ENCODE assay signal across 30 cellular contexts in genomic region chr2:95366514-95366913, GRCh38.
"Had no signal": no experiment of that assay in that cellular context is flagged by ENCODE, and none has a peak within 500 bp of the region (broad histone marks: within the 10 kb centered on the region; RNA-seq: fewer than 3 reads in every experiment).

No MANE protein-coding gene starts in this region.

- H3K4me1 ChIP-seq: ascending aorta, breast epithelium, esophagus muscularis mucosa, foreskin keratinocyte, gastrocnemius medialis, heart left ventricle had no signal

- H3K4me1 Mint-ChIP-seq: activated CD4-positive, alpha-beta T cell treated with anti-CD3 and anti-CD28 coated beads for 36 hours; activated CD4-positive, alpha-beta T cell treated with anti-CD3 and anti-CD28 coated beads, Interleukin-2, amount 10 ng/mL, durations not matched to agents 24 days and 14 days; activated naive CD4-positive, alpha-beta T cell treated with anti-CD3 and anti-CD28 coated beads, Interleukin-2, amount 10 ng/mL, durations not matched to agents 7 days and 5 days; activated naive CD8-positive, alpha-beta T cell treated with anti-CD3 and anti-CD28 coated beads, Interleukin-2, amount 10 ng/mL, durations not matched to agents 7 days and 5 days; brain; central memory CD8-positive, alpha-beta T cell had no signal

- H3K27ac ChIP-seq: ascending aorta, breast epithelium, cardiac muscle cell, coronary artery, dorsolateral prefrontal cortex, esophagus muscularis mucosa, foreskin keratinocyte, gastrocnemius medialis, heart left ventricle had no signal

- H3K27ac Mint-ChIP-seq: activated CD4-positive, alpha-beta memory T cell treated with anti-CD3 and anti-CD28 coated beads for 36 hours; activated CD4-positive, alpha-beta T cell treated with anti-CD3 and anti-CD28 coated beads for 36 hours; activated CD4-positive, alpha-beta T cell treated with anti-CD3 and anti-CD28 coated beads, Interleukin-2, amount 10 ng/mL, durations not matched to agents 24 days and 14 days; activated naive CD4-positive, alpha-beta T cell treated with anti-CD3 and anti-CD28 coated beads, Interleukin-2, amount 10 ng/mL, durations not matched to agents 7 days and 5 days; activated naive CD4-positive, alpha-beta T cell treated with anti-CD3 and anti-CD28 coated beads, Interleukin-2, amount 50 U/mL, for 72 hours; activated naive CD8-positive, alpha-beta T cell treated with anti-CD3 and anti-CD28 coated beads, Interleukin-2, amount 10 ng/mL, durations not matched to agents 7 days and 5 days; activated T-cell treated with anti-CD3 and anti-CD28 coated beads, Interleukin-2, amount 50 U/mL, for 24 hours; activated T-cell treated with anti-CD3 and anti-CD28 coated beads, Interleukin-2, amount 50 U/mL, for 72 hours; brain; dendritic cell treated with granulocyte-macrophage colony-stimulating factor and Interleukin-4, amounts not matched to agents 40 ng/mL and 50 ng/mL, for 4 days had no signal

- ATAC-seq: activated CD4-positive, alpha-beta T cell treated with anti-CD3 and anti-CD28 coated beads for 36 hours; activated naive CD4-positive, alpha-beta T cell treated with anti-CD3 and anti-CD28 coated beads, Interleukin-2, amount 50 U/mL, for 72 hours; activated T-cell treated with anti-CD3 and anti-CD28 coated beads, Interleukin-2, amount 50 U/mL, for 72 hours; foreskin keratinocyte; gastrocnemius medialis; heart left ventricle had no signal

- H3K4me3 ChIP-seq: ascending aorta, breast epithelium, cardiac muscle cell, coronary artery, dorsolateral prefrontal cortex, esophagus muscularis mucosa, gastrocnemius medialis, heart left ventricle had no signal

- H3K27me3 ChIP-seq: ascending aorta, breast epithelium, cardiac muscle cell, dorsolateral prefrontal cortex, esophagus muscularis mucosa, foreskin keratinocyte, gastrocnemius medialis, heart left ventricle had no signal

- H3K4me3 Mint-ChIP-seq: activated CD4-positive, alpha-beta memory T cell treated with anti-CD3 and anti-CD28 coated beads for 36 hours; activated CD4-positive, alpha-beta T cell treated with anti-CD3 and anti-CD28 coated beads for 36 hours; activated CD4-positive, alpha-beta T cell treated with anti-CD3 and anti-CD28 coated beads, Interleukin-2, amount 10 ng/mL, durations not matched to agents 24 days and 14 days; activated naive CD4-positive, alpha-beta T cell treated with anti-CD3 and anti-CD28 coated beads, Interleukin-2, amount 10 ng/mL, durations not matched to agents 7 days and 5 days; activated naive CD8-positive, alpha-beta T cell treated with anti-CD3 and anti-CD28 coated beads, Interleukin-2, amount 10 ng/mL, durations not matched to agents 7 days and 5 days; activated T-cell treated with anti-CD3 and anti-CD28 coated beads, Interleukin-2, amount 50 U/mL, for 24 hours; activated T-cell treated with anti-CD3 and anti-CD28 coated beads, Interleukin-2, amount 50 U/mL, for 72 hours; brain; central memory CD8-positive, alpha-beta T cell; dendritic cell treated with granulocyte-macrophage colony-stimulating factor and Interleukin-4, amounts not matched to agents 40 ng/mL and 50 ng/mL, for 4 days had no signal

- H3K36me3 ChIP-seq: ascending aorta, breast epithelium, cardiac muscle cell, esophagus muscularis mucosa, gastrocnemius medialis, heart left ventricle had no signal

- DNase-seq: activated CD4-positive, alpha-beta memory T cell treated with anti-CD3 and anti-CD28 coated beads for 36 hours; activated CD4-positive, alpha-beta T cell treated with anti-CD3 and anti-CD28 coated beads for 36 hours; activated CD4-positive, alpha-beta T cell treated with anti-CD3 and anti-CD28 coated beads, Interleukin-2, amount 10 ng/mL, durations not matched to agents 24 days and 14 days; activated CD4-positive, CD25-positive, alpha-beta regulatory T cell; activated CD4-positive, CD25-positive, alpha-beta regulatory T cell treated with anti-CD3 and anti-CD28 coated beads, Interleukin-2, amount 50 U/mL, for 72 hours; activated CD8-positive, alpha-beta memory T cell treated with anti-CD3 and anti-CD28 coated beads, Interleukin-2, amount 50 U/mL, for 48 hours; activated gamma-delta T cell; activated naive CD4-positive, alpha-beta T cell; activated naive CD4-positive, alpha-beta T cell treated with anti-CD3 and anti-CD28 coated beads, Interleukin-2, amount 10 ng/mL, durations not matched to agents 7 days and 5 days; activated naive CD8-positive, alpha-beta T cell treated with anti-CD3 and anti-CD28 coated beads, Interleukin-2, amount 10 ng/mL, durations not matched to agents 7 days and 5 days; activated T-cell treated with anti-CD3 and anti-CD28 coated beads for 4 hours; activated T-cell treated with anti-CD3 and anti-CD28 coated beads, Interleukin-2, amount 50 U/mL, for 24 hours; activated T-cell treated with anti-CD3 and anti-CD28 coated beads, Interleukin-2, amount 50 U/mL, for 72 hours; effector memory CD4-positive, alpha-beta T cell; erythroblast; foreskin keratinocyte; gastrocnemius medialis; glutamatergic neuron; T-helper 2 cell had no signal

- H3K9me3 Mint-ChIP-seq: activated CD4-positive, alpha-beta T cell treated with anti-CD3 and anti-CD28 coated beads, Interleukin-2, amount 10 ng/mL, durations not matched to agents 24 days and 14 days; activated naive CD4-positive, alpha-beta T cell treated with anti-CD3 and anti-CD28 coated beads, Interleukin-2, amount 10 ng/mL, durations not matched to agents 7 days and 5 days; activated naive CD4-positive, alpha-beta T cell treated with anti-CD3 and anti-CD28 coated beads, Interleukin-2, amount 50 U/mL, for 72 hours; activated naive CD8-positive, alpha-beta T cell treated with anti-CD3 and anti-CD28 coated beads, Interleukin-2, amount 10 ng/mL, durations not matched to agents 7 days and 5 days; dendritic cell treated with granulocyte-macrophage colony-stimulating factor and Interleukin-4, amounts not matched to agents 40 ng/mL and 50 ng/mL, for 4 days had no signal

- H3K36me3 Mint-ChIP-seq: activated CD4-positive, alpha-beta memory T cell treated with anti-CD3 and anti-CD28 coated beads for 36 hours; activated naive CD4-positive, alpha-beta T cell treated with anti-CD3 and anti-CD28 coated beads, Interleukin-2, amount 10 ng/mL, durations not matched to agents 7 days and 5 days; activated naive CD4-positive, alpha-beta T cell treated with anti-CD3 and anti-CD28 coated beads, Interleukin-2, amount 50 U/mL, for 72 hours; activated naive CD8-positive, alpha-beta T cell treated with anti-CD3 and anti-CD28 coated beads, Interleukin-2, amount 10 ng/mL, durations not matched to agents 7 days and 5 days; brain had no signal

- H3K9me3 ChIP-seq: ascending aorta, gastrocnemius medialis had no signal
